Comparison of ENCODE assay signal across 2 cellular contexts in genomic region chr6:20468179-20468578, GRCh38.
TF ChIP-seq lines count a peak whose summit lies in the region.

No MANE protein-coding gene starts in this region.

TF ChIP-seq in GM23338, 12 proteins besides CTCF, POLR2A, EP300 and RAD21:
- TF ChIP-seq ZNF331 (CRISPR knock-in tag; IDR thresholded peaks at IDR 0.05; ENCODE audit: low read depth), result no peak
- no peak for TF ChIP-seq NANOG (IDR thresholded peaks at IDR 0.05; ENCODE audit: borderline replicate concordance)
- TF ChIP-seq EZH2 (IDR thresholded peaks at IDR 0.05; ENCODE audit: low read depth, unreplicated experiment), result no peak
- no peak for TF ChIP-seq CREB1 (CRISPR knock-in tag; IDR thresholded peaks at IDR 0.05; ENCODE audit: low read depth)
- TF ChIP-seq ZNF114 (CRISPR knock-in tag; IDR thresholded peaks at IDR 0.05), result no peak
- no peak for TF ChIP-seq REST (IDR thresholded peaks at IDR 0.05; ENCODE audit: unreplicated experiment)
- TF ChIP-seq ZNF462 (CRISPR knock-in tag; IDR thresholded peaks at IDR 0.05), result no peak
- no peak for TF ChIP-seq EZH2phosphoT487 (IDR thresholded peaks at IDR 0.05; ENCODE audit: unreplicated experiment)

TF ChIP-seq in H1, 55 proteins besides CTCF, POLR2A, EP300 and RAD21:
- TF ChIP-seq GTF2F1 (IDR thresholded peaks at IDR 0.05; ENCODE audit: borderline replicate concordance, low read depth, low read length) (no peak), ATF2 (IDR thresholded peaks at IDR 0.05; ENCODE audit: low read length) (no peak), SP4 (IDR thresholded peaks at IDR 0.05; ENCODE audit: low read length) (no peak), HDAC6 (IDR thresholded peaks at IDR 0.05; ENCODE audit: low read depth, low read length) (no peak), ATF3 (IDR thresholded peaks at IDR 0.05; ENCODE audit: insufficient read depth, low read depth, low read length) (no peak), GABPA (IDR thresholded peaks at IDR 0.05; ENCODE audit: borderline replicate concordance, insufficient read depth, low read length) (no peak), SP2 (IDR thresholded peaks at IDR 0.05; ENCODE audit: low read length) (no peak), YY1 (IDR thresholded peaks at IDR 0.05; ENCODE audit: low read depth, low read length) (no peak), EZH2 (IDR thresholded peaks at IDR 0.05; ENCODE audit: low read depth, low read length, severe bottlenecking) (no peak), TEAD4 (IDR thresholded peaks at IDR 0.05; ENCODE audit: low read depth, low read length) (no peak)
